9 cellular contexts compared by ENCODE assay signal in the genomic region with DNA sequence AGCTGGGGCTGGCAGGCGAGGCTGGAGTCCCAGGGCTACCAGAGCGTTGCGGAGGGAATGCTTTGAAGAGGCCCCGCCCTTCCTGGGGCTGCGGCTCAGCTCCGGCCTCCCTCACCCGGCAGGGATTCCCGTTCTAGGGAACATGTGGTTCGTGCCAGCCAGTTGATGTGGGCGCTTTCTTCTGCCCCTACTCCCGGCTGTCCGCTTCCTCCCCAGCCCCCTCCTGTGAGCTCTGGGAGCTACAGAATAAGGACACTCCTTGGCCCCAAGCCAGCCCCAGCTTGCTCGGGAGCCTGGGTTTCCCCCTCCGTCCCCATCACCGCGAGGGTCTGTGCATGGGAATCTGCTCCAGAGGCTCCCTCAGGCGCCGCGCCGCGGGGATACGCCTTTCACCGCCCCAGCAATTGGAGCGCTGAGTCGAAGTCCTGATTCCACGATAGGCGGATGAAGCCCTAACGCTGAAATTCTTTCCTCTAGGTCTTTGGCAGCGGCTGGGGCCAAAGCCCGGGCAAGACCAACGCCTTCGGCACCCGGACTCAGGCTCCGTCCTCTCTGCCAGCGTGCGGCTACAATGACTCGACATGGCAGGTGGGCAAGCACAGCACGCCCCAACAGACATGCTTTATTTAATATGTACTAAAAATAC.
DNase-seq lines count a peak whose midpoint lies in the region; ATAC-seq and TF ChIP-seq lines count a peak whose summit lies in the region.
"Had no signal": no experiment of that assay in that cellular context is flagged by ENCODE, and none has a peak within 500 bp of the region (broad histone marks: within the 10 kb centered on the region; RNA-seq: fewer than 3 reads in every experiment).

No MANE protein-coding gene starts in this region.

- TF ChIP-seq CTCF in choroid plexus epithelial cell (conservative IDR thresholded peaks at IDR 0.05; ENCODE audit: low read depth, low read length) = no peak

- peak; percentile 72 for DNase-seq in AG08395 (ENCODE audit: low spot score)
- peak; percentile 41 for DNase-seq in NCI-H1105 treated with DMSO at 0.1 percent for 48 hours (lab: John Stamatoyannopoulos, UW)
- DNase-seq in choroid plexus epithelial cell (ENCODE audit: low read depth) = peak; percentile 49
- peak; percentile 42 for DNase-seq in kidney glomerular epithelial cell (lab: John Stamatoyannopoulos, UW)
- DNase-seq in stimulated activated CD8-positive, alpha-beta memory T cell treated with anti-CD3 and anti-CD28 coated beads, Interleukin-4, amount 100 ng/mL, for 48 hours = peak; percentile 19
- no peak for DNase-seq in activated gamma-delta T cell (lab: John Stamatoyannopoulos, UW)
- DNase-seq in NCI-H1694 treated with DMSO at 0.1 percent for 48 hours (lab: John Stamatoyannopoulos, UW) = no peak

- ATAC-seq in GM18519 (IDR thresholded peaks at IDR 0.05; ENCODE audit: low FRiP score, unreplicated experiment) = no peak
- ATAC-seq: stimulated activated effector memory CD8-positive, alpha-beta T cell treated with anti-CD3 and anti-CD28 coated beads, Interleukin-12 subunit alpha, Interleukin-12 subunit beta, amount 100 ng/mL, for 72 hours had no signal

- peak overlapping the region; percentile 55 for H3K4me3 ChIP-seq in choroid plexus epithelial cell (ENCODE audit: low read depth, low read length)

Comparison
In these comparisons a context has a peak if more than half of its experiments do, and no peak if none do; other contexts are left out.
1. DNase-seq: peak in AG08395 (single experiment), NCI-H1105 treated with DMSO at 0.1 percent for 48 hours (single experiment), choroid plexus epithelial cell (single experiment), kidney glomerular epithelial cell (single experiment) and stimulated activated CD8-positive, alpha-beta memory T cell treated with anti-CD3 and anti-CD28 coated beads, Interleukin-4, amount 100 ng/mL, for 48 hours (single experiment); none in activated gamma-delta T cell (single experiment) and NCI-H1694 treated with DMSO at 0.1 percent for 48 hours (single experiment).